In genomic region chr14:99972748-99973466, GRCh38 we compare ENCODE assay signal across 8 cellular contexts.
DNase-seq lines count a peak whose midpoint lies in the region; FAIRE-seq and TF ChIP-seq lines count a peak whose summit lies in the region.

No MANE protein-coding gene starts in this region.

- H3K27me3 Mint-ChIP-seq in endothelial cell (ENCODE audit: unreplicated experiment) = peaks cover 17% of the 10 kb centered on the region

- H3K9me3 Mint-ChIP-seq in endothelial cell (ENCODE audit: unreplicated experiment) = no peaks in the 10 kb centered on the region

- H3K4me1 Mint-ChIP-seq in endothelial cell (ENCODE audit: unreplicated experiment) = peaks cover 13% of the 10 kb centered on the region

- H3K4me3 ChIP-seq in DOHH2 (ENCODE audit: low read length) (peak overlapping the region; percentile 68), NT2/D1 (ENCODE audit: insufficient read length, low read depth) (peak overlapping the region; percentile 67), parathyroid adenoma (ENCODE audit: low read depth, low read length) (peak overlapping the region; percentile 45)

- peak overlapping the region; percentile 97 for H3K4me3 Mint-ChIP-seq in endothelial cell (ENCODE audit: unreplicated experiment)

- H3K27ac ChIP-seq in DOHH2 (ENCODE audit: low read depth, low read length) = no peak overlapping the region
- H3K27ac ChIP-seq in parathyroid adenoma = no peak overlapping the region

- H3K36me3 Mint-ChIP-seq in endothelial cell (ENCODE audit: low read depth, unreplicated experiment) = peaks cover 9% of the 10 kb centered on the region

- no peak for DNase-seq in NT2/D1 (ENCODE audit: low read depth, low spot score)
- DNase-seq in endothelial cell (ENCODE audit: low spot score) = no peak
- no peak for DNase-seq in GM19239 (ENCODE audit: insufficient read length, low spot score)
- no peak for DNase-seq in activated gamma-delta T cell (lab: John Stamatoyannopoulos, UW)
- DNase-seq in epidermal melanocyte (ENCODE audit: insufficient read length, low spot score) = no peak
- DNase-seq in NCI-H345 treated with DMSO at 0.1 percent for 48 hours (lab: John Stamatoyannopoulos, UW; ENCODE audit: unreplicated experiment) = no peak

- no peaks in the 10 kb centered on the region for H4K20me1 ChIP-seq in DOHH2 (ENCODE audit: control insufficient read depth, insufficient read depth, low read depth, low read length)

- no peaks in the 10 kb centered on the region for H3K9me2 ChIP-seq in DOHH2 (replicated peaks; ENCODE audit: control insufficient read depth, low read length)

- H2AFZ ChIP-seq in parathyroid adenoma = peak overlapping the region; percentile 91

- H3K27me3 ChIP-seq in DOHH2 (ENCODE audit: control insufficient read depth, low read length) (peaks cover 11% of the 10 kb centered on the region), NT2/D1 (ENCODE audit: insufficient read depth, insufficient read length) (peaks cover 29% of the 10 kb centered on the region), parathyroid adenoma (ENCODE audit: control insufficient read depth, insufficient read depth, low read length) (no peaks in the 10 kb centered on the region)

- peaks cover 7% of the 10 kb centered on the region for H3K4me1 ChIP-seq in DOHH2 (ENCODE audit: control insufficient read depth, low read length)
- H3K4me1 ChIP-seq in NT2/D1 (ENCODE audit: insufficient read depth, insufficient read length) = peaks cover 3% of the 10 kb centered on the region
- H3K4me1 ChIP-seq in parathyroid adenoma = no peaks in the 10 kb centered on the region

- peak overlapping the region; percentile 52 for H3K4me2 ChIP-seq in DOHH2 (ENCODE audit: low read length)
- H3K4me2 ChIP-seq in parathyroid adenoma (ENCODE audit: low read length) = peak overlapping the region; percentile 50

- H3K27ac Mint-ChIP-seq in endothelial cell (ENCODE audit: unreplicated experiment) = peak overlapping the region; percentile 92

- H3K9me3 ChIP-seq in DOHH2 (ENCODE audit: control insufficient read depth, insufficient read depth, low read length) = no peaks in the 10 kb centered on the region
- H3K9me3 ChIP-seq in NT2/D1 (ENCODE audit: insufficient read depth, low read length) = peaks cover 19% of the 10 kb centered on the region
- no peaks in the 10 kb centered on the region for H3K9me3 ChIP-seq in parathyroid adenoma (ENCODE audit: control insufficient read depth, low read length)

- TF ChIP-seq CTCF in DOHH2 (IDR thresholded peaks at IDR 0.05; ENCODE audit: low read depth, low read length, poor library complexity, severe bottlenecking) = no peak
- no peak for TF ChIP-seq CTCF in endothelial cell (IDR thresholded peaks at IDR 0.05; ENCODE audit: unreplicated experiment)
- TF ChIP-seq CTCF in parathyroid adenoma (IDR thresholded peaks at IDR 0.05) = no peak

- no peaks in the 10 kb centered on the region for H3F3A ChIP-seq in DOHH2 (ENCODE audit: control insufficient read depth, insufficient read depth)

- FAIRE-seq in GM19239 (lab: Jason Lieb, UNC) = no peak

- no peaks in the 10 kb centered on the region for H3K36me3 ChIP-seq in DOHH2 (ENCODE audit: control insufficient read depth, low read length)
- no peaks in the 10 kb centered on the region for H3K36me3 ChIP-seq in NT2/D1 (ENCODE audit: insufficient read depth, insufficient read length, low read length)
- H3K36me3 ChIP-seq in parathyroid adenoma (ENCODE audit: control insufficient read depth, insufficient read depth, low read length) = no peaks in the 10 kb centered on the region

- H3K9ac ChIP-seq in NT2/D1 (ENCODE audit: insufficient read length, low read depth) = peak overlapping the region; percentile 85
- H3K9ac ChIP-seq in parathyroid adenoma = no peak overlapping the region

- peaks cover 24% of the 10 kb centered on the region for H3K79me2 ChIP-seq in DOHH2 (ENCODE audit: control insufficient read depth, low read length)
- no peaks in the 10 kb centered on the region for H3K79me2 ChIP-seq in parathyroid adenoma
